In the genomic region with DNA sequence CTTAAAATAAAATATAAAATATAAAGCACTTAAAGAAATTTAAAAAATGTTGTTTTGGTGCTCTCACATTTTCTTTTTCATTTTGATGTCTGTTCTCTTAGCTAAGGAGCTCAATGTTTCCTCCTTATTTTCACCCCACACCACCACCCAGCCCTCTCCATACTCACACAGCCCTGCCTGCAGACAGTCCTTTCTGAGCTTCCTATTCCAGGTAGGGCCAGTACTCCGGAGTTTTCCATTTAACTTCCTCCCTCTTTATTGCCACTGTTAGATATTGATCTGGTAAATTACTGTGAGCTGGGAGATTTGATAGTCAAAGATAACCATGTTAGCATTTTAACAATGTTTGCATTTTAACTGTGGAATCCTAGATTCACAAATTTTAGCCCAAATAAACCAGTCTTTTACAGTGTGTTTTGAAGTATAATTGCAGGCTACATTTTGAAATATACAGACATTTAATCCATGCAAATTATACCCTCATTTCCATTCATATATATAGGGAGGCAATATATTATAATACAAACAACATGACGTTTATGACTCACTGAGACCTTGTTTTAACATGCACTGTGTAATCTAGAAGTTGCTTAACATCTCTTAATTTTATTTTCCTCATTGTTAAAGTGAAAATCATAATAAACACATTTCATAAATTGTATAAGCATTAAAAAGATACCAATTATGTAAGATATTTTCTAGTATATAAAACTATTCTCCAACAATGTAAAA, we compare ENCODE assay signal across 16 cellular contexts.
"Had no signal": no experiment of that assay in that cellular context is flagged by ENCODE, and none has a peak within 500 bp of the region (broad histone marks: within the 10 kb centered on the region; RNA-seq: fewer than 3 reads in every experiment).

No MANE protein-coding gene starts in this region.

- H3K27ac ChIP-seq: adrenal gland, psoas muscle, right lobe of liver, suprapubic skin had no signal

- H3K36me3 ChIP-seq: adrenal gland, right lobe of liver, suprapubic skin had no signal

- H3K27ac Mint-ChIP-seq: activated CD8-positive, alpha-beta memory T cell treated with anti-CD3 and anti-CD28 coated beads, Interleukin-2, amount 10 ng/mL, durations not matched to agents 7 days and 5 days; stimulated activated naive CD8-positive, alpha-beta T cell treated with anti-CD3 and anti-CD28 coated beads, Interleukin-15, Interleukin-2, amounts not matched to agents 100 ng/mL and 50 ng/mL, for 24 hours had no signal

- H3K4me1 Mint-ChIP-seq: activated CD8-positive, alpha-beta memory T cell treated with anti-CD3 and anti-CD28 coated beads, Interleukin-2, amount 10 ng/mL, durations not matched to agents 7 days and 5 days had no signal

- H3K4me2 ChIP-seq: smooth muscle cell had no signal

- H3K4me3 Mint-ChIP-seq: activated CD8-positive, alpha-beta memory T cell treated with anti-CD3 and anti-CD28 coated beads, Interleukin-2, amount 10 ng/mL, durations not matched to agents 7 days and 5 days; activated T-cell treated with anti-CD3 and anti-CD28 coated beads, Interleukin-2, amount 50 U/mL, for 4 hours; mesothelial cell of epicardium; stimulated activated naive CD8-positive, alpha-beta T cell treated with anti-CD3 and anti-CD28 coated beads, Interleukin-15, Interleukin-2, amounts not matched to agents 100 ng/mL and 50 ng/mL, for 24 hours had no signal

- H3K4me3 ChIP-seq: adrenal gland, psoas muscle, right lobe of liver, smooth muscle cell, suprapubic skin had no signal

- H3K9me3 ChIP-seq: adrenal gland, psoas muscle, right lobe of liver, suprapubic skin had no signal

- ATAC-seq: activated CD8-positive, alpha-beta memory T cell treated with anti-CD3 and anti-CD28 coated beads, Interleukin-2, amount 10 ng/mL, durations not matched to agents 7 days and 5 days; activated T-cell treated with anti-CD3 and anti-CD28 coated beads, Interleukin-2, amount 50 U/mL, for 4 hours; psoas muscle; right lobe of liver had no signal

- DNase-seq: activated CD4-positive, alpha-beta T cell treated with anti-CD3 and anti-CD28 coated beads, Interleukin-2, amount 50 U/mL, for 48 hours; activated CD8-positive, alpha-beta memory T cell treated with anti-CD3 and anti-CD28 coated beads, Interleukin-2, amount 10 ng/mL, durations not matched to agents 7 days and 5 days; activated effector memory CD4-positive, alpha-beta T cell treated with Interleukin-2 at 50 U/mL for 16 hours; activated naive CD4-positive, alpha-beta T cell treated with anti-CD3 and anti-CD28 coated beads, Interleukin-2, amount 50 U/mL, for 16 hours; activated T-cell treated with anti-CD3 and anti-CD28 coated beads, Interleukin-2, amount 50 U/mL, for 4 hours; adrenal gland; glutamatergic neuron; hypothalamus; kidney glomerular epithelial cell; psoas muscle; right lobe of liver; trophoblast cell had no signal

- H3K36me3 Mint-ChIP-seq: activated CD8-positive, alpha-beta memory T cell treated with anti-CD3 and anti-CD28 coated beads, Interleukin-2, amount 10 ng/mL, durations not matched to agents 7 days and 5 days; mesothelial cell of epicardium had no signal

- H3K27me3 ChIP-seq: adrenal gland, right lobe of liver, suprapubic skin had no signal

- H3K4me1 ChIP-seq: adrenal gland, psoas muscle, right lobe of liver, suprapubic skin had no signal
